In the genomic region with DNA sequence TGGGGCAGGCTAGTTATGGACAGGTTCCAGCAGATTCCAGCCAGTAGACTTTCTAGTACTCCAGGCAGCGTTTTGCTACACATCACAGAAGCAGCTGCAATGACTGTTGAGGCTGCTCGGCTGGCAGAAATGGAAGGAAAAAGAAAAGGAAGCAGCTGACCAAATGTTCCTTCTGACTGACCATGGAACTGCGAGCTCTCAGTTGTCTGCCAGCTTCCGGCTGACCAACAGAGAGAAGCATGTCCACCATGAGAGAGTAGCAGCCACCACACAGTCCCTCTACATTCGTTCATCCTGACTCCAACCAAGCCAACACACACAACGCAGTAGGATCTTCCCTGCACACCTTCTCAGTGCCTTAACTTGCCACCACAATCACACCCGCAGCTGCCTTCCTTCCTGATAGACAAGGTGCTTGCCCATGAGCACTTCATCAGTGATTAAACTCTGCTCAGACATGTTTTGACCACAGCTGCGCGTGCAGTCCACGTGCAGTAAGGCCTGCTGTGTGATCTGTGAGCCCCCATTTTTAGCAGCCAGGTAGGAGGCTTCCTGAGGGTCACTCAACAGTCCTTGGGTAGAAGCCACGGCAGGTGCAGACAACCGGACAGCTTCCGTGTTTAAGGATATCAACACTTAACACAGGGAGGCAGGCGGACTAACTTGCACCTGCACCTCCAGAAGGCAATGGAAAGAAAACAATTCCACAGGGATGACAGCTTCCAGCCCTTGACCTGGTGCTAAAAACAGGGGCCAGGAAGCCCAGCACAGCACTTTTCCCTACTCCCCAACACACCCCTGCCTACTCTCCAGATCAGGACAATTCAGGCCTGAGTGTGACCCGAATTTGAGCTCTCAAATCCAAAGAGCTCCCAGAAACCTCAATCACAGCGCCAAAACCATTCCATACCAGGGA, we compare ENCODE assay signal across 1 cellular context.
TF ChIP-seq lines count a peak whose summit lies in the region.

No MANE protein-coding gene starts in this region.

TF ChIP-seq in H1, 55 proteins besides CTCF, POLR2A, EP300 and RAD21:
- TF ChIP-seq ATF2 (IDR thresholded peaks at IDR 0.05; ENCODE audit: low read length), result no peak
- no peak for TF ChIP-seq RNF2 (IDR thresholded peaks at IDR 0.05; ENCODE audit: borderline replicate concordance, low read depth, low read length, missing control alignments, poor library complexity, severe bottlenecking)
- TF ChIP-seq FOSL1 (IDR thresholded peaks at IDR 0.05; ENCODE audit: insufficient read depth, low read depth, low read length), result no peak
- no peak for TF ChIP-seq KDM5A (IDR thresholded peaks at IDR 0.05; ENCODE audit: low read length)
- no peak for TF ChIP-seq ASH2L (IDR thresholded peaks at IDR 0.05; ENCODE audit: low read length)
